ENCODE assay signal across 8 cellular contexts in the genomic region with DNA sequence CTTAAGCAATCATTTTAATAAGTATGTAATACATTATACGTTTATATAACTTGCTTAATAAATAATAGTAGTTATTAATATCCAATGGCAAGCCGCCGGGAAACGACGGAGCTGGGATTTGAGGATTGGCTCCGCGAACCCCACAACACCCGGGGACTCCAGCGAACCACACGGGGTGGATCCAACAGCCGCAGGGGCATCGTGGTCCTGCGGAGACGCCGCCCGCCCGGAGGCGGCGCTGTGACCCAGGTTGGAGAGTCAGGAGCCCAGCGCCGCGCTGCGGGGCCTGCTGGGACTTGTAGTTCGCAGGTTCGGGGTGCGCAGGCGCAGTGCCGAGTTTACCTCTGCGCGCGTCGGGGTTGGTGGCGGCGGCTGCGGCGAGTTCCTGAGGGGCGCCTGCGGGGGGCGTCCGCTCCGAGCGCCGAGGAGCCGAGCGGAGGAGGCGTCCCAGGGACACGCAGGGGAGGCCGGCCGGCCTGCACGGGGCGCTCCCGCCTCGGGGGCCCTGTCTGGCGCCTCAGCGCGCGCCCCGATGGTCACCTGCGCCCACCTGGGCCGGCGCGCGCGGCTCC. TPM values are rescaled to one million over a fixed set of nuclear protein-coding genes. Genes with fewer than 3 reads are reported as not detected.
DNase-seq lines count a peak whose midpoint lies in the region; ATAC-seq and TF ChIP-seq lines count a peak whose summit lies in the region.

Gene ZNF554 (plus strand): TSS at position 329 of the 572 bp plus-strand sequence. CDS start 204 bp downstream, at position 533.

- intact Hi-C loops in activated T-helper 2 cell treated with anti-CD3 and anti-CD28 coated beads, Interferon-gamma antibody, Interleukin-2, Interleukin-4, amounts not matched to agents 10 μg/mL and 5 μg/mL and 100 μg/mL, durations not matched to agents 14 hours and 24 hours and 36 hours (cut with micrococcal nuclease) = no loop called here

- peaks cover 5% of the 10 kb centered on the region for H3K9me3 Mint-ChIP-seq in activated T-helper 2 cell treated with anti-CD3 and anti-CD28 coated beads, Interferon-gamma antibody, Interleukin-2, Interleukin-4, amounts not matched to agents 10 μg/mL and 5 μg/mL and 100 μg/mL, durations not matched to agents 14 hours and 24 hours and 36 hours
- H3K9me3 Mint-ChIP-seq in natural killer cell treated with Interleukin-12 subunit alpha and Interleukin-12 subunit beta and Interleukin-15 and Interleukin-18, amount 100 ng/mL, for 72 hours = no peaks in the 10 kb centered on the region

- H3K36me3 Mint-ChIP-seq in activated T-helper 2 cell treated with anti-CD3 and anti-CD28 coated beads, Interferon-gamma antibody, Interleukin-2, Interleukin-4, amounts not matched to agents 10 μg/mL and 5 μg/mL and 100 μg/mL, durations not matched to agents 14 hours and 24 hours and 36 hours (ENCODE audit: low read depth) = peaks cover 4% of the 10 kb centered on the region
- no peaks in the 10 kb centered on the region for H3K36me3 Mint-ChIP-seq in natural killer cell treated with Interleukin-12 subunit alpha and Interleukin-12 subunit beta and Interleukin-15 and Interleukin-18, amount 100 ng/mL, for 72 hours

- H3K4me1 Mint-ChIP-seq in activated T-helper 2 cell treated with anti-CD3 and anti-CD28 coated beads, Interferon-gamma antibody, Interleukin-2, Interleukin-4, amounts not matched to agents 10 μg/mL and 5 μg/mL and 100 μg/mL, durations not matched to agents 14 hours and 24 hours and 36 hours (ENCODE audit: low read depth) = no peaks in the 10 kb centered on the region
- H3K4me1 Mint-ChIP-seq in natural killer cell treated with Interleukin-12 subunit alpha and Interleukin-12 subunit beta and Interleukin-15 and Interleukin-18, amount 100 ng/mL, for 72 hours (ENCODE audit: low read depth in 2 of 2) = peaks cover 0 to 4% of the 10 kb centered on the region in 2 donors

- peak; percentile 98 for DNase-seq in ELF-1 (ENCODE audit: low read depth, low spot score)
- DNase-seq in GOT3 (lab: John Stamatoyannopoulos, UW) = peak; percentile 79
- DNase-seq in RPMI7951 (ENCODE audit: low read depth) = peak; percentile 92
- peak; percentile 94 for DNase-seq in activated T-helper 2 cell treated with anti-CD3 and anti-CD28 coated beads, Interferon-gamma antibody, Interleukin-2, Interleukin-4, amounts not matched to agents 10 μg/mL and 5 μg/mL and 100 μg/mL, durations not matched to agents 14 hours and 24 hours and 36 hours (ENCODE audit: low spot score)
- peak; percentile 96 for DNase-seq in fibroblast of the aortic adventitia (ENCODE audit: low read depth)
- DNase-seq in natural killer cell treated with Interleukin-12 subunit alpha and Interleukin-12 subunit beta and Interleukin-15 and Interleukin-18, amount 100 ng/mL, for 72 hours (ENCODE audit: low spot score) = peak; percentile 97
- DNase-seq in stimulated activated naive CD4-positive, alpha-beta T cell treated with Interleukin-2 at 50 U/mL for 16 hours (lab: John Stamatoyannopoulos, UW) = peak; percentile 95

- peak within 1 kb of the TSS; percentile 79 for H3K4me3 Mint-ChIP-seq in activated T-helper 2 cell treated with anti-CD3 and anti-CD28 coated beads, Interferon-gamma antibody, Interleukin-2, Interleukin-4, amounts not matched to agents 10 μg/mL and 5 μg/mL and 100 μg/mL, durations not matched to agents 14 hours and 24 hours and 36 hours (ENCODE audit: low read depth)
- peak within 1 kb of the TSS; percentile 75 for H3K4me3 Mint-ChIP-seq in natural killer cell treated with Interleukin-12 subunit alpha and Interleukin-12 subunit beta and Interleukin-15 and Interleukin-18, amount 100 ng/mL, for 72 hours

- TF ChIP-seq CTCF in LNCAP (IDR thresholded peaks at IDR 0.05) = peak; percentile 98
- TF ChIP-seq CTCF in fibroblast of the aortic adventitia (IDR thresholded peaks at IDR 0.05; ENCODE audit: insufficient read depth, low read length) = peak; percentile 97

- peak within 1 kb of the TSS; percentile 83 for H3K4me3 ChIP-seq in fibroblast of the aortic adventitia (ENCODE audit: low read depth, low read length)

- H3K27me3 Mint-ChIP-seq in activated T-helper 2 cell treated with anti-CD3 and anti-CD28 coated beads, Interferon-gamma antibody, Interleukin-2, Interleukin-4, amounts not matched to agents 10 μg/mL and 5 μg/mL and 100 μg/mL, durations not matched to agents 14 hours and 24 hours and 36 hours (ENCODE audit: low read depth) = no peaks in the 10 kb centered on the region
- H3K27me3 Mint-ChIP-seq in natural killer cell treated with Interleukin-12 subunit alpha and Interleukin-12 subunit beta and Interleukin-15 and Interleukin-18, amount 100 ng/mL, for 72 hours = peaks cover 0 to 4% of the 10 kb centered on the region in 2 donors

- no peak within 1 kb of the TSS for H3K27ac Mint-ChIP-seq in activated T-helper 2 cell treated with anti-CD3 and anti-CD28 coated beads, Interferon-gamma antibody, Interleukin-2, Interleukin-4, amounts not matched to agents 10 μg/mL and 5 μg/mL and 100 μg/mL, durations not matched to agents 14 hours and 24 hours and 36 hours
- no peak within 1 kb of the TSS for H3K27ac Mint-ChIP-seq in natural killer cell treated with Interleukin-12 subunit alpha and Interleukin-12 subunit beta and Interleukin-15 and Interleukin-18, amount 100 ng/mL, for 72 hours

- peak; percentile 98 for ATAC-seq in natural killer cell treated with Interleukin-12 subunit alpha and Interleukin-12 subunit beta and Interleukin-15 and Interleukin-18, amount 100 ng/mL, for 72 hours

RNA-seq across cellular contexts. Expression of gene ZNF554, which starts in this region (rescaled TPM):
- 0.88 and 1.1 TPM in 2 replicates for total RNA-seq in RPMI7951 (2014; rRNA removed; shearing (Covaris generic))
- total RNA-seq in activated T-helper 2 cell treated with anti-CD3 and anti-CD28 coated beads, Interferon-gamma antibody, Interleukin-2, Interleukin-4, amounts not matched to agents 10 μg/mL and 5 μg/mL and 100 μg/mL, durations not matched to agents 14 hours and 24 hours and 36 hours = 2.3 and 2.4 TPM in 2 replicates
- total RNA-seq in fibroblast of the aortic adventitia (ENCODE audit: low replicate concordance) = 3.2 and 13.5 TPM in 2 replicates
- total RNA-seq in natural killer cell treated with Interleukin-12 subunit alpha and Interleukin-12 subunit beta and Interleukin-15 and Interleukin-18, amount 100 ng/mL, for 72 hours = 1 to 10 TPM in 1 of 2 donors, under 1 TPM in 1; 0.89 to 2.9 TPM

Comparison
In these comparisons a context has a peak if more than half of its experiments do, and no peak if none do; other contexts are left out.
1. Peak in every context shown above with its lines: DNase-seq, ATAC-seq and H3K4me3 ChIP-seq.